Comparison of ENCODE assay signal across 2 cellular contexts in the genomic region with DNA sequence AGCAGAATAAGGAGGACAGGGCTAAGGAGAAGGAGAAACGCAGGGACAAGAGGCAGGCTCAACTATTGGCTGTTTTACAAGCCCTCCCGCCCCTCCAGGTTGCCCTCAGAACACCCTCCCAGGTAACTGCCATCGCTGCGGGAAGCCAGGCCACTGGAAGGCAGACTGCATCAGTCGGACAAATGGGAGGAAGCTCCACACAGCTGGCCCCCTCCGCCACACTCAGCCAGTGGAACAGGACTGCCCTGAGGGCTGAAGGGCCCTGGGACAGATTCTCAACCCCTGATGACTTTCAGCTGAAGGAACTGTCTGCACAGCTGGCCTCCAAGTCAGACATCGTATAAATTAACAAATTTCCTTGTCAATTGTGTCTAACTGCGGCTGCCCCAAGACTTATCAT.
TF ChIP-seq lines count a peak whose summit lies in the region.

No MANE protein-coding gene starts in this region.

TF ChIP-seq in liver, 16 proteins besides CTCF, POLR2A, EP300 and RAD21 (continued from another document):
- no peak for TF ChIP-seq ZBTB33 (IDR thresholded peaks at IDR 0.05)
- no peak for TF ChIP-seq YY1 (IDR thresholded peaks at IDR 0.05)
- TF ChIP-seq RXRA (IDR thresholded peaks at IDR 0.05), result no peak
- TF ChIP-seq FOXA1 (IDR thresholded peaks at IDR 0.05), result no peak
- TF ChIP-seq REST (IDR thresholded peaks at IDR 0.05), result no peak
- no peak for TF ChIP-seq NR2F2 (IDR thresholded peaks at IDR 0.05)
- no peak for TF ChIP-seq EGR1 (IDR thresholded peaks at IDR 0.05; ENCODE audit: low read depth in 2 of 2)
- TF ChIP-seq FOXA2 (IDR thresholded peaks at IDR 0.05), result no peak
TF ChIP-seq in liver: peak in this region for 0.

TF ChIP-seq in HepG2, 621 proteins besides CTCF, POLR2A, EP300 and RAD21 (continued from another document):
- TF ChIP-seq, protein P1, sequence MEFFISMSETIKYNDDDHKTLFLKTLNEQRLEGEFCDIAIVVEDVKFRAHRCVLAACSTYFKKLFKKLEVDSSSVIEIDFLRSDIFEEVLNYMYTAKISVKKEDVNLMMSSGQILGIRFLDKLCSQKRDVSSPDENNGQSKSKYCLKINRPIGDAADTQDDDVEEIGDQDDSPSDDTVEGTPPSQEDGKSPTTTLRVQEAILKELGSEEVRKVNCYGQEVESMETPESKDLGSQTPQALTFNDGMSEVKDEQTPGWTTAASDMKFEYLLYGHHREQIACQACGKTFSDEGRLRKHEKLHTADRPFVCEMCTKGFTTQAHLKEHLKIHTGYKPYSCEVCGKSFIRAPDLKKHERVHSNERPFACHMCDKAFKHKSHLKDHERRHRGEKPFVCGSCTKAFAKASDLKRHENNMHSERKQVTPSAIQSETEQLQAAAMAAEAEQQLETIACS (CRISPR knock-in tag; IDR thresholded peaks at IDR 0.05), result no peak
- TF ChIP-seq RCOR2 (CRISPR knock-in tag; IDR thresholded peaks at IDR 0.05) (no peak), ZNF747 (CRISPR knock-in tag; IDR thresholded peaks at IDR 0.05; ENCODE audit: borderline replicate concordance) (no peak), POLR2AphosphoS2 (IDR thresholded peaks at IDR 0.05; ENCODE audit: low read depth, low read length) (no peak), UBTF (CRISPR knock-in tag; IDR thresholded peaks at IDR 0.05) (no peak), SIN3B (IDR thresholded peaks at IDR 0.05; ENCODE audit: low read length) (no peak), ZBTB8A (CRISPR knock-in tag; IDR thresholded peaks at IDR 0.05; ENCODE audit: borderline replicate concordance, low read depth) (no peak)
